38 cellular contexts compared by ENCODE assay signal in the genomic region with DNA sequence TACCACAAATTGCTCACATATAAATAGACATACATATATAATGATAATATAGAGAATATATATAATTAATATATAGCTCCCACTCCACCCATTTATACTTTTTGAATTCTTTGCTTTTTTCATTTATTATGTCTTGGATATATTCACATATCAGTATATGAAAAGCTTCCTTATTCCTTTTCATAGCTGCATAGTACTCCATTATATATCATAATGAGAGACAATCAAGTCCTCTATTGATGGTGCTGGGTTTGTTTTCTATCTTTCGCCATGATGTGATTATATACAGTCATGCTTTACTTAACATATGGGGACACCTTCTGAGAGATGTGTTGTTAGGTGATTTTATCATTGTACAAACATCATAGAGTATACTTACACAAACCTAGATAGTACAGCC.
"Had no signal": no experiment of that assay in that cellular context is flagged by ENCODE, and none has a peak within 500 bp of the region (broad histone marks: within the 10 kb centered on the region; RNA-seq: fewer than 3 reads in every experiment).

No MANE protein-coding gene starts in this region.

- H3K36me3 ChIP-seq: adrenal gland, ascending aorta, brain microvascular endothelial cell, breast epithelium, cardiac muscle cell had no signal

- H3K27ac ChIP-seq: adrenal gland, ascending aorta, body of pancreas, brain microvascular endothelial cell, breast epithelium, cardiac muscle cell had no signal

- H3K27me3 Mint-ChIP-seq: activated naive CD4-positive, alpha-beta T cell treated with anti-CD3 and anti-CD28 coated beads, Interleukin-2, amount 10 ng/mL, durations not matched to agents 7 days and 5 days; activated naive CD8-positive, alpha-beta T cell; activated naive CD8-positive, alpha-beta T cell treated with anti-CD3 and anti-CD28 coated beads for 36 hours; activated naive CD8-positive, alpha-beta T cell treated with anti-CD3 and anti-CD28 coated beads, Interleukin-2, amount 10 ng/mL, durations not matched to agents 7 days and 5 days; activated T-helper 17 cell treated with anti-CD3 and anti-CD28 coated beads, Interleukin-2, amount 50 U/mL, for 72 hours; brain; central memory CD8-positive, alpha-beta T cell had no signal

- H3K9me3 Mint-ChIP-seq: activated naive CD4-positive, alpha-beta T cell treated with anti-CD3 and anti-CD28 coated beads, Interleukin-2, amount 50 U/mL, for 72 hours; activated T-helper 17 cell treated with anti-CD3 and anti-CD28 coated beads, Interleukin-2, amount 50 U/mL, for 72 hours; central memory CD8-positive, alpha-beta T cell had no signal

- H3K27ac Mint-ChIP-seq: activated naive CD4-positive, alpha-beta T cell treated with anti-CD3 and anti-CD28 coated beads for 36 hours; activated naive CD4-positive, alpha-beta T cell treated with anti-CD3 and anti-CD28 coated beads, Interleukin-2, amount 10 ng/mL, durations not matched to agents 7 days and 5 days; activated naive CD4-positive, alpha-beta T cell treated with anti-CD3 and anti-CD28 coated beads, Interleukin-2, amount 50 U/mL, for 72 hours; activated naive CD8-positive, alpha-beta T cell; activated naive CD8-positive, alpha-beta T cell treated with anti-CD3 and anti-CD28 coated beads for 36 hours; activated naive CD8-positive, alpha-beta T cell treated with anti-CD3 and anti-CD28 coated beads, Interleukin-2, amount 10 ng/mL, durations not matched to agents 7 days and 5 days; activated naive CD8-positive, alpha-beta T cell treated with anti-CD3 and anti-CD28 coated beads, Interleukin-2, amount 50 U/mL, for 24 hours; activated T-cell treated with anti-CD3 and anti-CD28 coated beads, Interleukin-2, amount 50 U/mL, for 24 hours; activated T-cell treated with anti-CD3 and anti-CD28 coated beads, Interleukin-2, amount 50 U/mL, for 72 hours; activated T-helper 1 cell treated with anti-CD3 and anti-CD28 coated beads, Interleukin-12 subunit alpha, Interleukin-12 subunit beta, Interleukin-2, Interleukin-4 antibody, amounts not matched to agents 30 ng/mL and 10 ng/mL and 1 ng/mL, durations not matched to agents 14 hours and 24 hours and 36 hours; activated T-helper 17 cell treated with anti-CD3 and anti-CD28 coated beads, Interleukin-2, amount 50 U/mL, for 72 hours; activated T-helper 2 cell treated with anti-CD3 and anti-CD28 coated beads, Interferon-gamma antibody, Interleukin-2, Interleukin-4, amounts not matched to agents 10 μg/mL and 5 μg/mL and 100 μg/mL, durations not matched to agents 14 hours and 24 hours and 36 hours; brain had no signal

- H3K9me3 ChIP-seq: adrenal gland, ascending aorta, body of pancreas, breast epithelium had no signal

- H3K27me3 ChIP-seq: adrenal gland, ascending aorta, body of pancreas, brain microvascular endothelial cell, breast epithelium, cardiac muscle cell had no signal

- DNase-seq: activated effector memory CD4-positive, alpha-beta T cell treated with anti-CD3 and anti-CD28 coated beads, Interleukin-2, amount 50 U/mL, for 16 hours; activated effector memory CD4-positive, alpha-beta T cell treated with Interleukin-2 at 50 U/mL for 16 hours; activated gamma-delta T cell; activated gamma-delta T cell treated with Interleukin-2 at 50 U/mL for 16 hours; activated naive CD4-positive, alpha-beta T cell; activated naive CD4-positive, alpha-beta T cell treated with anti-CD3 and anti-CD28 coated beads for 36 hours; activated naive CD4-positive, alpha-beta T cell treated with anti-CD3 and anti-CD28 coated beads, Interleukin-2, amount 10 ng/mL, durations not matched to agents 7 days and 5 days; activated naive CD4-positive, alpha-beta T cell treated with Interleukin-2 at 50 U/mL for 16 hours; activated naive CD8-positive, alpha-beta T cell treated with anti-CD3 and anti-CD28 coated beads for 36 hours; activated naive CD8-positive, alpha-beta T cell treated with anti-CD3 and anti-CD28 coated beads, Interleukin-2, amount 10 ng/mL, durations not matched to agents 7 days and 5 days; activated naive CD8-positive, alpha-beta T cell treated with anti-CD3 and anti-CD28 coated beads, Interleukin-2, amount 50 U/mL, for 24 hours; activated T-cell treated with anti-CD3 and anti-CD28 coated beads, Interleukin-2, amount 50 U/mL, for 1 hour; activated T-cell treated with anti-CD3 and anti-CD28 coated beads, Interleukin-2, amount 50 U/mL, for 24 hours; activated T-cell treated with anti-CD3 and anti-CD28 coated beads, Interleukin-2, amount 50 U/mL, for 4 hours; activated T-cell treated with anti-CD3 and anti-CD28 coated beads, Interleukin-2, amount 50 U/mL, for 48 hours; activated T-cell treated with anti-CD3 and anti-CD28 coated beads, Interleukin-2, amount 50 U/mL, for 72 hours; adrenal gland; amniotic stem cell; amygdala; anterior cingulate cortex; aorta; body of pancreas; brain microvascular endothelial cell; caudate nucleus; central memory CD4-positive, alpha-beta T cell had no signal

- H3K4me3 ChIP-seq: adrenal gland, ascending aorta, body of pancreas, breast epithelium, cardiac muscle cell had no signal

- FAIRE-seq: astrocyte, bronchial epithelial cell, colon had no signal

- H3K4me3 Mint-ChIP-seq: activated naive CD4-positive, alpha-beta T cell treated with anti-CD3 and anti-CD28 coated beads for 36 hours; activated naive CD4-positive, alpha-beta T cell treated with anti-CD3 and anti-CD28 coated beads, Interleukin-2, amount 10 ng/mL, durations not matched to agents 7 days and 5 days; activated naive CD8-positive, alpha-beta T cell; activated naive CD8-positive, alpha-beta T cell treated with anti-CD3 and anti-CD28 coated beads for 36 hours; activated naive CD8-positive, alpha-beta T cell treated with anti-CD3 and anti-CD28 coated beads, Interleukin-2, amount 10 ng/mL, durations not matched to agents 7 days and 5 days; activated naive CD8-positive, alpha-beta T cell treated with anti-CD3 and anti-CD28 coated beads, Interleukin-2, amount 50 U/mL, for 24 hours; activated T-cell treated with anti-CD3 and anti-CD28 coated beads, Interleukin-2, amount 50 U/mL, for 24 hours; activated T-cell treated with anti-CD3 and anti-CD28 coated beads, Interleukin-2, amount 50 U/mL, for 4 hours; activated T-cell treated with anti-CD3 and anti-CD28 coated beads, Interleukin-2, amount 50 U/mL, for 72 hours; activated T-helper 1 cell treated with anti-CD3 and anti-CD28 coated beads, Interleukin-12 subunit alpha, Interleukin-12 subunit beta, Interleukin-2, Interleukin-4 antibody, amounts not matched to agents 30 ng/mL and 10 ng/mL and 1 ng/mL, durations not matched to agents 14 hours and 24 hours and 36 hours; activated T-helper 17 cell treated with anti-CD3 and anti-CD28 coated beads, Interleukin-2, amount 50 U/mL, for 72 hours; brain; central memory CD8-positive, alpha-beta T cell had no signal

- H3K36me3 Mint-ChIP-seq: activated naive CD4-positive, alpha-beta T cell treated with anti-CD3 and anti-CD28 coated beads, Interleukin-2, amount 10 ng/mL, durations not matched to agents 7 days and 5 days; activated naive CD4-positive, alpha-beta T cell treated with anti-CD3 and anti-CD28 coated beads, Interleukin-2, amount 50 U/mL, for 72 hours; activated naive CD8-positive, alpha-beta T cell treated with anti-CD3 and anti-CD28 coated beads for 36 hours; activated naive CD8-positive, alpha-beta T cell treated with anti-CD3 and anti-CD28 coated beads, Interleukin-2, amount 10 ng/mL, durations not matched to agents 7 days and 5 days; brain had no signal

- H3K4me1 Mint-ChIP-seq: activated naive CD4-positive, alpha-beta T cell treated with anti-CD3 and anti-CD28 coated beads, Interleukin-2, amount 10 ng/mL, durations not matched to agents 7 days and 5 days; activated naive CD8-positive, alpha-beta T cell treated with anti-CD3 and anti-CD28 coated beads, Interleukin-2, amount 50 U/mL, for 24 hours; activated T-helper 17 cell treated with anti-CD3 and anti-CD28 coated beads, Interleukin-2, amount 50 U/mL, for 72 hours; brain; central memory CD8-positive, alpha-beta T cell had no signal

- H3K4me1 ChIP-seq: adrenal gland, breast epithelium had no signal

- ATAC-seq: activated naive CD4-positive, alpha-beta T cell treated with anti-CD3 and anti-CD28 coated beads, Interleukin-2, amount 50 U/mL, for 72 hours; activated naive CD8-positive, alpha-beta T cell treated with anti-CD3 and anti-CD28 coated beads, Interleukin-2, amount 50 U/mL, for 24 hours; activated T-cell treated with anti-CD3 and anti-CD28 coated beads, Interleukin-2, amount 50 U/mL, for 4 hours; activated T-cell treated with anti-CD3 and anti-CD28 coated beads, Interleukin-2, amount 50 U/mL, for 72 hours; activated T-helper 17 cell treated with anti-CD3 and anti-CD28 coated beads, Interleukin-2, amount 50 U/mL, for 72 hours; body of pancreas had no signal
